In the genomic region with DNA sequence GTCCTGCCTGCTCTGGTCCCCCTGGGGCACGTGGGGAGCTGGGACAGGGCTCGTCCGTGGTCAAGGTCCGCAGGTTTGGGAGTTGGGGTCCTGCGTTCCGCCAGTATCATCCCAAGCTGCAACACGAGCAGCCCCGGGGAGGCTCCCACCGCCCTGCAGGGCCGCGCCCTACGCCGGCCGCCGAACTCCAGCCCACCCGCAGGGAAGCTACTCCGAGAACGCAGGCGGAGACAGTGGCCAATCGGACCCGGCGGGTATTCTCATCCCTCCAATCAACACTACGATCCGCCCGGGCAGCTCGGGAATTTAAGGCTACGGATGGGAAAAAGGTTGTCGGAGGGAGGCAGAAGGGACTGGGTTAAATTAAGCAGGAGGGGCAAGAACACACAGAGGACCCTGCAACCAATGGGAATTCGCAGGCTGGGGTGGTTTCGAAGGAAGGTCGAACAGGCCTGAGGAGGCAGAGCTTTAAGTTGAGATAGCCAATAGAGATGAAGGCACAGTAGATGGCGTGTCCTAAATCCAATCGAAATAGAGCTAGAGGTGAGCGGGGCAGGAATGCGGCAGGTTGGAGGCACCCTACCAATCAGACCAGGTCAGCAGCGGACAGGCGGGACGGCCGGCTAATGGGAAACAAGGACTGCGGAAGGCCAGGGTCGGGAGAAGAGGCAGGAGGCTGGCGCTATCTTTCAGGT, we compare ENCODE assay signal across 8 cellular contexts. TPM values are rescaled to one million over a fixed set of nuclear protein-coding genes. Genes with fewer than 3 reads are reported as not detected.
DNase-seq lines count a peak whose midpoint lies in the region; ATAC-seq and TF ChIP-seq lines count a peak whose summit lies in the region.

No MANE protein-coding gene starts in this region.

- H3K27me3 ChIP-seq in ovary (no peaks in the 10 kb centered on the region), tibial artery (no peaks in the 10 kb centered on the region)

- ATAC-seq in HG02571 (IDR thresholded peaks at IDR 0.05; ENCODE audit: unreplicated experiment) (peak; percentile 83), Right ventricle myocardium superior (ENCODE audit: poor library complexity) (peak; percentile 88)

- TF ChIP-seq POLR2A in NB4 (IDR thresholded peaks at IDR 0.05; ENCODE audit: extremely low read depth, insufficient read length) (peak; percentile 21), ovary (IDR thresholded peaks at IDR 0.05) (no peak)

- intact Hi-C loops in Right ventricle myocardium superior (cut with DNase I) (loop anchor here (2.0 kb wide), 1 partner anchor 16 kb away; the partner anchor contains the start of gene ENO3), ovary (cut with DNase I) (no loop called here), tibial artery (cut with DNase I; ENCODE audit: low total_unique reads) (loop anchor here (1.0 to 2.0 kb wide), 2 partner anchors 18 to 30 kb away; partner anchors contain the start of genes INCA1, KIF1C and PFN1)

- peak; percentile 98 for DNase-seq in GM10266 (ENCODE audit: extremely low spot score)
- DNase-seq in NB4 (ENCODE audit: low read depth) = peak; percentile 98
- peak; percentile 100 for DNase-seq in SK-MEL-5 (ENCODE audit: low read depth, low spot score)
- peak; percentile 89 for DNase-seq in activated naive CD8-positive, alpha-beta T cell treated with anti-CD3 and anti-CD28 coated beads, Interleukin-2, amount 50 U/mL, for 16 hours (ENCODE audit: low read depth, low spot score)
- peak; percentile 99 for DNase-seq in Right ventricle myocardium superior
- peak; percentile 95 to 98 (median 97) for DNase-seq in ovary
- peak; percentile 99 for DNase-seq in tibial artery

- TF ChIP-seq EP300 in ovary (IDR thresholded peaks at IDR 0.05) = no peak

- no peaks in the 10 kb centered on the region for H3K9me3 ChIP-seq in ovary
- no peaks in the 10 kb centered on the region for H3K9me3 ChIP-seq in tibial artery

- H3K27ac ChIP-seq in ovary (peak overlapping the region; percentile 67 to 99), tibial artery (peak overlapping the region; percentile 90 to 92)

- TF ChIP-seq CTCF in GM10266 (IDR thresholded peaks at IDR 0.05; ENCODE audit: control insufficient read depth, insufficient read depth, low read depth, missing control alignments) = no peak
- TF ChIP-seq CTCF in NB4 (IDR thresholded peaks at IDR 0.05; ENCODE audit: low read depth, low read length) = no peak
- peak in 1 of 3 donors; percentile 6 for TF ChIP-seq CTCF in ovary (IDR thresholded peaks at IDR 0.05)
- no peak for TF ChIP-seq CTCF in tibial artery (IDR thresholded peaks at IDR 0.05)

- no peaks in the 10 kb centered on the region for H3K36me3 ChIP-seq in ovary
- H3K36me3 ChIP-seq in tibial artery = peaks cover 3 to 23% (median 17%) of the 10 kb centered on the region in 3 donors

- WGBS in ovary, 3 donors = 0 to 1% (median 0%) methylated on average over 42 of the region's 42 CpGs

- H3K4me1 ChIP-seq in ovary (ENCODE audit: insufficient read depth) = peaks cover 8% of the 10 kb centered on the region
- peaks cover 0 to 34% (median 32%) of the 10 kb centered on the region in 4 donors for H3K4me1 ChIP-seq in tibial artery

- H3K4me3 ChIP-seq in NB4 (ENCODE audit: low read depth, low read length) = peak overlapping the region; percentile 80
- peak overlapping the region; percentile 81 for H3K4me3 ChIP-seq in ovary
- peak overlapping the region; percentile 66 to 75 for H3K4me3 ChIP-seq in tibial artery

- in situ Hi-C loops in SK-MEL-5 (cut with HindIII; ENCODE audit: low pct_unique_long_range_greater_than_20kb, low sequenced_read_pairs) = no loop called here

RNA-seq across cellular contexts. Expression of gene SPAG7, which starts 0.6 kb away (rescaled TPM):
- total RNA-seq in SK-MEL-5 (2014; rRNA removed; shearing (Covaris generic)) = 41.6 and 55.3 TPM in 2 replicates
- 42.9 and 43.0 TPM in 2 replicates for polyA plus RNA-seq in SK-MEL-5 (2015; cell fraction: cytosol; rRNA removed)
- 33.6 and 37.1 TPM in 2 replicates for polyA plus RNA-seq in SK-MEL-5 (2015; cell fraction: nucleus; rRNA removed)
- total RNA-seq in Right ventricle myocardium superior = 158 TPM
- 10 to 100 TPM; 30.4 to 55.2 (median 38.6) TPM for total RNA-seq in ovary
- 10 to 100 TPM; 31.7 to 60.6 TPM for polyA plus RNA-seq in ovary

RNA-seq across cellular contexts. Expression of gene ENO3, which starts 16.1 kb away (rescaled TPM):
- total RNA-seq in SK-MEL-5 (2014; rRNA removed; shearing (Covaris generic)) = 3.6 and 4.3 TPM in 2 replicates
- 4.0 and 6.6 TPM in 2 replicates for polyA plus RNA-seq in SK-MEL-5 (2015; cell fraction: cytosol; rRNA removed)
- 99.7 and 106 TPM in 2 replicates for polyA plus RNA-seq in SK-MEL-5 (2015; cell fraction: nucleus; rRNA removed)
- total RNA-seq in Right ventricle myocardium superior = 534 TPM
- total RNA-seq in ovary = 1 to 10 TPM; 2.5 to 6.1 (median 4.1) TPM
- 1 to 10 TPM; 1.8 to 5.0 TPM for polyA plus RNA-seq in ovary

RNA-seq across cellular contexts. Expression of gene PFN1, which starts 18.7 kb away (rescaled TPM):
- 714 and 787 TPM in 2 replicates for total RNA-seq in SK-MEL-5 (2014; rRNA removed; shearing (Covaris generic))
- polyA plus RNA-seq in SK-MEL-5 (2015; cell fraction: cytosol; rRNA removed) = 1,452 and 1,839 TPM in 2 replicates
- polyA plus RNA-seq in SK-MEL-5 (2015; cell fraction: nucleus; rRNA removed) = 277 and 295 TPM in 2 replicates
- total RNA-seq in Right ventricle myocardium superior = 179 TPM
- 100 to 1,000 TPM; 201 to 415 (median 323) TPM for total RNA-seq in ovary
- polyA plus RNA-seq in ovary = 100 to 1,000 TPM; 254 to 542 TPM

RNA-seq across cellular contexts. Expression of gene CAMTA2, which starts 20.5 kb away (rescaled TPM):
- total RNA-seq in SK-MEL-5 (2014; rRNA removed; shearing (Covaris generic)) = 4.4 and 5.6 TPM in 2 replicates
- 31.7 and 45.4 TPM in 2 replicates for polyA plus RNA-seq in SK-MEL-5 (2015; cell fraction: cytosol; rRNA removed)
- 56.5 and 59.3 TPM in 2 replicates for polyA plus RNA-seq in SK-MEL-5 (2015; cell fraction: nucleus; rRNA removed)
- total RNA-seq in Right ventricle myocardium superior (29.4 TPM), ovary (10 to 100 TPM; 10.2 to 71.2 (median 35.7) TPM)
- polyA plus RNA-seq in ovary = 10 to 100 TPM; 21.6 to 33.0 TPM

RNA-seq across cellular contexts. Expression of gene RNF167, which starts 26.9 kb away (rescaled TPM):
- total RNA-seq in SK-MEL-5 (2014; rRNA removed; shearing (Covaris generic)) = 30.6 and 38.3 TPM in 2 replicates
- polyA plus RNA-seq in SK-MEL-5 (2015; cell fraction: cytosol; rRNA removed) = 113 and 132 TPM in 2 replicates
- polyA plus RNA-seq in SK-MEL-5 (2015; cell fraction: nucleus; rRNA removed) = 72.5 and 97.8 TPM in 2 replicates
- 85.8 TPM for total RNA-seq in Right ventricle myocardium superior
- 10 to 100 TPM; 22.7 to 89.6 (median 78.1) TPM for total RNA-seq in ovary
- 100 to 1,000 TPM in 1 of 2 donors, 10 to 100 TPM in 1; 91.8 to 221 TPM for polyA plus RNA-seq in ovary

Comparison
In these comparisons a context has a peak if more than half of its experiments do, and no peak if none do; other contexts are left out.
1. Peak in every context shown above with its lines: DNase-seq, ATAC-seq, H3K4me3 ChIP-seq and H3K27ac ChIP-seq.
2. RNA of gene ENO3, which starts 16.1 kb away (total RNA-seq): 534 TPM in Right ventricle myocardium superior (single experiment); 2.5 to 6.1 TPM in ovary and 3.6 to 4.3 TPM in SK-MEL-5; every median in the first group is over 10 times any median in the second.
3. intact Hi-C loops: an anchor here in Right ventricle myocardium superior (2.0 kb wide) and tibial artery (1.0 to 2.0 kb wide); none called in ovary.